8 cellular contexts compared by ENCODE assay signal in genomic region chr11:22875869-22876473, GRCh38. TPM values are rescaled to one million over a fixed set of nuclear protein-coding genes. Genes with fewer than 3 reads are reported as not detected.
DNase-seq lines count a peak whose midpoint lies in the region; ATAC-seq lines count a peak whose summit lies in the region.

No MANE protein-coding gene starts in this region.

- H3K9me3 ChIP-seq in mesenchymal stem cell (ENCODE audit: control insufficient read depth, low read length) = no peaks in the 10 kb centered on the region

- no peak overlapping the region for H3K4me3 Mint-ChIP-seq in activated CD4-positive, alpha-beta T cell treated with anti-CD3 and anti-CD28 coated beads, Interleukin-2, amount 10 ng/mL, durations not matched to agents 24 days and 14 days

- H3K36me3 Mint-ChIP-seq in activated CD4-positive, alpha-beta T cell treated with anti-CD3 and anti-CD28 coated beads, Interleukin-2, amount 10 ng/mL, durations not matched to agents 24 days and 14 days (ENCODE audit: low read depth) = no peaks in the 10 kb centered on the region

- no peak overlapping the region for H2BK12ac ChIP-seq in mesenchymal stem cell (ENCODE audit: low read length in 2 of 2)

- no peak overlapping the region for H3K4me3 ChIP-seq in mesenchymal stem cell (ENCODE audit: insufficient read depth in 1 of 2, low read depth in 1 of 2, low read length in 2 of 2)

- no peak overlapping the region for H4K91ac ChIP-seq in mesenchymal stem cell (ENCODE audit: low read length)

- intact Hi-C loops in activated CD4-positive, alpha-beta T cell treated with anti-CD3 and anti-CD28 coated beads, Interleukin-2, amount 10 ng/mL, durations not matched to agents 24 days and 14 days (cut with micrococcal nuclease) = loop anchor here (10.0 kb wide), 1 partner anchor 179 kb away; no protein-coding TSS in a partner anchor

- no peak overlapping the region for H3K27ac ChIP-seq in mesenchymal stem cell (ENCODE audit: low read length, poor library complexity, severe bottlenecking)

- H3K4me2 ChIP-seq in mesenchymal stem cell (ENCODE audit: low read length, poor library complexity, severe bottlenecking) = no peak overlapping the region

- H3K23ac ChIP-seq in mesenchymal stem cell (ENCODE audit: low read length in 2 of 2) = no peak overlapping the region

- H3K9ac ChIP-seq in mesenchymal stem cell (ENCODE audit: low read length) = no peak overlapping the region

- H3K9me3 Mint-ChIP-seq in activated CD4-positive, alpha-beta T cell treated with anti-CD3 and anti-CD28 coated beads, Interleukin-2, amount 10 ng/mL, durations not matched to agents 24 days and 14 days = no peaks in the 10 kb centered on the region

- no CpG with 5 or more reads among the region's 2 CpGs for WGBS in mesenchymal stem cell

- H4K8ac ChIP-seq in mesenchymal stem cell (ENCODE audit: low read length) = no peak overlapping the region

- no peak overlapping the region for H3K14ac ChIP-seq in mesenchymal stem cell (ENCODE audit: low read length in 2 of 2)

- no peaks in the 10 kb centered on the region for H3K36me3 ChIP-seq in mesenchymal stem cell (ENCODE audit: control insufficient read depth in 1 of 2, insufficient read depth in 2 of 2, low read depth in 1 of 2, low read length in 2 of 2)

- no peak overlapping the region for H2AK5ac ChIP-seq in mesenchymal stem cell (ENCODE audit: low read length, severe bottlenecking)

- H2AFZ ChIP-seq in mesenchymal stem cell (ENCODE audit: low read depth, low read length) = no peak overlapping the region

- H3K4ac ChIP-seq in mesenchymal stem cell (ENCODE audit: low read depth in 1 of 2, low read length in 2 of 2) = no peak overlapping the region

- no peaks in the 10 kb centered on the region for H3K4me1 ChIP-seq in mesenchymal stem cell (ENCODE audit: control insufficient read depth, insufficient read depth, low read depth, low read length)

- ATAC-seq in GM21360 (IDR thresholded peaks at IDR 0.05; ENCODE audit: unreplicated experiment) (peak; percentile 100), HG03571 (IDR thresholded peaks at IDR 0.05; ENCODE audit: unreplicated experiment) (peak; percentile 100)

- no peaks in the 10 kb centered on the region for H3K27me3 ChIP-seq in mesenchymal stem cell (ENCODE audit: control insufficient read depth in 1 of 2, insufficient read depth in 1 of 2, low read length in 2 of 2)

- no peak overlapping the region for H2BK120ac ChIP-seq in mesenchymal stem cell (ENCODE audit: low read depth, low read length)

- no peak overlapping the region for H3K18ac ChIP-seq in mesenchymal stem cell (ENCODE audit: low read depth in 1 of 2, low read length in 2 of 2)

- DNase-seq in DMS 273 treated with DMSO at 0.1 percent for 48 hours (lab: John Stamatoyannopoulos, UW) (peak; percentile 20), NCI-H526 treated with DMSO at 0.1 percent for 48 hours (lab: John Stamatoyannopoulos, UW) (peak; percentile 87), ecto neural progenitor cell (ENCODE audit: low spot score) (peak; percentile 50), mesenchymal stem cell (peak; percentile 80)
- peak; percentile 89 for DNase-seq in activated CD4-positive, alpha-beta T cell treated with anti-CD3 and anti-CD28 coated beads, Interleukin-2, amount 10 ng/mL, durations not matched to agents 24 days and 14 days
- DNase-seq in stimulated activated CD8-positive, alpha-beta memory T cell treated with anti-CD3 and anti-CD28 coated beads, Interleukin-7, amount 100 ng/mL, for 24 hours (ENCODE audit: low read depth) = peak; percentile 5

- H3K27ac Mint-ChIP-seq in activated CD4-positive, alpha-beta T cell treated with anti-CD3 and anti-CD28 coated beads, Interleukin-2, amount 10 ng/mL, durations not matched to agents 24 days and 14 days = no peak overlapping the region

- no peaks in the 10 kb centered on the region for H3K27me3 Mint-ChIP-seq in activated CD4-positive, alpha-beta T cell treated with anti-CD3 and anti-CD28 coated beads, Interleukin-2, amount 10 ng/mL, durations not matched to agents 24 days and 14 days

- H2BK5ac ChIP-seq in mesenchymal stem cell (ENCODE audit: low read depth, low read length, poor library complexity, severe bottlenecking) = no peak overlapping the region

- H3K4me1 Mint-ChIP-seq in activated CD4-positive, alpha-beta T cell treated with anti-CD3 and anti-CD28 coated beads, Interleukin-2, amount 10 ng/mL, durations not matched to agents 24 days and 14 days = no peaks in the 10 kb centered on the region

- H3K79me1 ChIP-seq in mesenchymal stem cell (replicated peaks; ENCODE audit: low read length, poor library complexity, severe bottlenecking) = no peaks in the 10 kb centered on the region

- H2BK15ac ChIP-seq in mesenchymal stem cell (ENCODE audit: low read depth, poor library complexity, severe bottlenecking) = no peak overlapping the region

RNA-seq across cellular contexts. Expression of gene CCDC179, which starts 15.7 kb away (rescaled TPM):
- total RNA-seq in activated CD4-positive, alpha-beta T cell treated with anti-CD3 and anti-CD28 coated beads, Interleukin-2, amount 10 ng/mL, durations not matched to agents 24 days and 14 days = not detected in 2 replicates
- not detected for polyA plus RNA-seq in mesenchymal stem cell (2013, experiment 1 of 2)
- 0.05 TPM for polyA plus RNA-seq in mesenchymal stem cell (2013, experiment 2 of 2)

RNA-seq across cellular contexts. Expression of gene SVIP, which starts 46.4 kb away (rescaled TPM):
- 44.5 and 45.4 TPM in 2 replicates for total RNA-seq in activated CD4-positive, alpha-beta T cell treated with anti-CD3 and anti-CD28 coated beads, Interleukin-2, amount 10 ng/mL, durations not matched to agents 24 days and 14 days
- 12.4 TPM for polyA plus RNA-seq in mesenchymal stem cell (2013, experiment 1 of 2)
- polyA plus RNA-seq in mesenchymal stem cell (2013, experiment 2 of 2) = 13.9 TPM

Comparison
In these comparisons a context has a peak if more than half of its experiments do, and no peak if none do; other contexts are left out.
1. DNase-seq: peak in every context shown above with its lines; median percentile 89 in activated CD4-positive, alpha-beta T cell treated with anti-CD3 and anti-CD28 coated beads, Interleukin-2, amount 10 ng/mL, durations not matched to agents 24 days and 14 days; 87 in NCI-H526 treated with DMSO at 0.1 percent for 48 hours; 80 in mesenchymal stem cell; 50 in ecto neural progenitor cell; 20 in DMS 273 treated with DMSO at 0.1 percent for 48 hours; 5 in stimulated activated CD8-positive, alpha-beta memory T cell treated with anti-CD3 and anti-CD28 coated beads, Interleukin-7, amount 100 ng/mL, for 24 hours.